In genomic region chr2:190578158-190579057, GRCh38 we compare ENCODE assay signal across 1 cellular context.
TF ChIP-seq lines count a peak whose summit lies in the region.

No MANE protein-coding gene starts in this region.

TF ChIP-seq in HepG2, 621 proteins besides CTCF, POLR2A, EP300 and RAD21 (continued from another document and continues in another):
- TF ChIP-seq, protein P1, sequence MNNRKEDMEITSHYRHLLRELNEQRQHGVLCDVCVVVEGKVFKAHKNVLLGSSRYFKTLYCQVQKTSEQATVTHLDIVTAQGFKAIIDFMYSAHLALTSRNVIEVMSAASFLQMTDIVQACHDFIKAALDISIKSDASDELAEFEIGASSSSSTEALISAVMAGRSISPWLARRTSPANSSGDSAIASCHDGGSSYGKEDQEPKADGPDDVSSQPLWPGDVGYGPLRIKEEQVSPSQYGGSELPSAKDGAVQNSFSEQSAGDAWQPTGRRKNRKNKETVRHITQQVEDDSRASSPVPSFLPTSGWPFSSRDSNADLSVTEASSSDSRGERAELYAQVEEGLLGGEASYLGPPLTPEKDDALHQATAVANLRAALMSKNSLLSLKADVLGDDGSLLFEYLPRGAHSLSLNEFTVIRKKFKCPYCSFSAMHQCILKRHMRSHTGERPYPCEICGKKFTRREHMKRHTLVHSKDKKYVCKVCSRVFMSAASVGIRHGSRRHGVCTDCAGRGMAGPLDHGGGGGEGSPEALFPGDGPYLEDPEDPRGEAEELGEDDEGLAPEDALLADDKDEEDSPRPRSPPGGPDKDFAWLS (CRISPR knock-in tag; IDR thresholded peaks at IDR 0.05; ENCODE audit: borderline replicate concordance): no peak
- TF ChIP-seq TRAFD1 (CRISPR knock-in tag; IDR thresholded peaks at IDR 0.05; ENCODE audit: borderline replicate concordance) (no peak), PREB (CRISPR knock-in tag; IDR thresholded peaks at IDR 0.05) (no peak), SALL1 (CRISPR knock-in tag; IDR thresholded peaks at IDR 0.05) (peak; percentile 59), HOMEZ (CRISPR knock-in tag; IDR thresholded peaks at IDR 0.05; ENCODE audit: low read depth) (peak; percentile 33; the same call in 1 of the 2 replicates), ZNF598 (CRISPR knock-in tag; IDR thresholded peaks at IDR 0.05; ENCODE audit: borderline replicate concordance) (no peak), FOXP4 (CRISPR knock-in tag; IDR thresholded peaks at IDR 0.05) (peak; percentile 62; the same call in 1 of the 2 replicates), ZNF260 (CRISPR knock-in tag; IDR thresholded peaks at IDR 0.05; ENCODE audit: borderline replicate concordance, low read depth) (no peak), ETV5 (CRISPR knock-in tag; IDR thresholded peaks at IDR 0.05; ENCODE audit: borderline replicate concordance) (peak; percentile 55; the same call in 1 of the 2 replicates), CBX2 (IDR thresholded peaks at IDR 0.05; ENCODE audit: low read depth, low read length) (no peak), CBX2 (CRISPR knock-in tag; IDR thresholded peaks at IDR 0.05; ENCODE audit: low read depth) (0 out of 2 replicates have a peak, but pooled peaks have one; percentile 59), TBX2 (CRISPR knock-in tag; IDR thresholded peaks at IDR 0.05; ENCODE audit: borderline replicate concordance) (0 out of 2 replicates have a peak, but pooled peaks have one; percentile 26), ZNF292 (CRISPR knock-in tag; IDR thresholded peaks at IDR 0.05; ENCODE audit: borderline replicate concordance, low read depth) (peak; percentile 33; the same call in 1 of the 2 replicates), NR2F2 (IDR thresholded peaks at IDR 0.05; ENCODE audit: borderline replicate concordance, low read depth) (peak; percentile 51; the same call in 1 of the 2 replicates), ZNF570 (CRISPR knock-in tag; IDR thresholded peaks at IDR 0.05; ENCODE audit: borderline replicate concordance) (no peak), TARDBP (CRISPR knock-in tag; IDR thresholded peaks at IDR 0.05) (peak; percentile 19; the same call in 1 of the 2 replicates), PHF21A (CRISPR knock-in tag; IDR thresholded peaks at IDR 0.05) (peak; percentile 36; the same call in 1 of the 2 replicates), ZHX2 (IDR thresholded peaks at IDR 0.05; ENCODE audit: low read depth) (no peak), ZHX2 (CRISPR knock-in tag; IDR thresholded peaks at IDR 0.05; ENCODE audit: borderline replicate concordance) (no peak), HNF4A (CRISPR knock-in tag; IDR thresholded peaks at IDR 0.05) (peak; percentile 45), CBFB (CRISPR knock-in tag; IDR thresholded peaks at IDR 0.05) (no peak), ZNF136 (CRISPR knock-in tag; IDR thresholded peaks at IDR 0.05; ENCODE audit: low read depth) (0 out of 2 replicates have a peak, but pooled peaks have one; percentile 55), PAWR (CRISPR knock-in tag; IDR thresholded peaks at IDR 0.05; ENCODE audit: borderline replicate concordance) (no peak)
- TF ChIP-seq, protein P2, sequence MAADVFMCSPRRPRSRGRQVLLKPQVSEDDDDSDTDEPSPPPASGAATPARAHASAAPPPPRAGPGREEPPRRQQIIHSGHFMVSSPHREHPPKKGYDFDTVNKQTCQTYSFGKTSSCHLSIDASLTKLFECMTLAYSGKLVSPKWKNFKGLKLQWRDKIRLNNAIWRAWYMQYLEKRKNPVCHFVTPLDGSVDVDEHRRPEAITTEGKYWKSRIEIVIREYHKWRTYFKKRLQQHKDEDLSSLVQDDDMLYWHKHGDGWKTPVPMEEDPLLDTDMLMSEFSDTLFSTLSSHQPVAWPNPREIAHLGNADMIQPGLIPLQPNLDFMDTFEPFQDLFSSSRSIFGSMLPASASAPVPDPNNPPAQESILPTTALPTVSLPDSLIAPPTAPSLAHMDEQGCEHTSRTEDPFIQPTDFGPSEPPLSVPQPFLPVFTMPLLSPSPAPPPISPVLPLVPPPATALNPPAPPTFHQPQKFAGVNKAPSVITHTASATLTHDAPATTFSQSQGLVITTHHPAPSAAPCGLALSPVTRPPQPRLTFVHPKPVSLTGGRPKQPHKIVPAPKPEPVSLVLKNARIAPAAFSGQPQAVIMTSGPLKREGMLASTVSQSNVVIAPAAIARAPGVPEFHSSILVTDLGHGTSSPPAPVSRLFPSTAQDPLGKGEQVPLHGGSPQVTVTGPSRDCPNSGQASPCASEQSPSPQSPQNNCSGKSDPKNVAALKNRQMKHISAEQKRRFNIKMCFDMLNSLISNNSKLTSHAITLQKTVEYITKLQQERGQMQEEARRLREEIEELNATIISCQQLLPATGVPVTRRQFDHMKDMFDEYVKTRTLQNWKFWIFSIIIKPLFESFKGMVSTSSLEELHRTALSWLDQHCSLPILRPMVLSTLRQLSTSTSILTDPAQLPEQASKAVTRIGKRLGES (CRISPR knock-in tag; IDR thresholded peaks at IDR 0.05; ENCODE audit: borderline replicate concordance): no peak
- TF ChIP-seq, protein P3, sequence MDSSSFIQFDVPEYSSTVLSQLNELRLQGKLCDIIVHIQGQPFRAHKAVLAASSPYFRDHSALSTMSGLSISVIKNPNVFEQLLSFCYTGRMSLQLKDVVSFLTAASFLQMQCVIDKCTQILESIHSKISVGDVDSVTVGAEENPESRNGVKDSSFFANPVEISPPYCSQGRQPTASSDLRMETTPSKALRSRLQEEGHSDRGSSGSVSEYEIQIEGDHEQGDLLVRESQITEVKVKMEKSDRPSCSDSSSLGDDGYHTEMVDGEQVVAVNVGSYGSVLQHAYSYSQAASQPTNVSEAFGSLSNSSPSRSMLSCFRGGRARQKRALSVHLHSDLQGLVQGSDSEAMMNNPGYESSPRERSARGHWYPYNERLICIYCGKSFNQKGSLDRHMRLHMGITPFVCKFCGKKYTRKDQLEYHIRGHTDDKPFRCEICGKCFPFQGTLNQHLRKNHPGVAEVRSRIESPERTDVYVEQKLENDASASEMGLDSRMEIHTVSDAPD (CRISPR knock-in tag; IDR thresholded peaks at IDR 0.05): 0 out of 2 replicates have a peak, but pooled peaks have one; percentile 21
- TF ChIP-seq, protein P4, sequence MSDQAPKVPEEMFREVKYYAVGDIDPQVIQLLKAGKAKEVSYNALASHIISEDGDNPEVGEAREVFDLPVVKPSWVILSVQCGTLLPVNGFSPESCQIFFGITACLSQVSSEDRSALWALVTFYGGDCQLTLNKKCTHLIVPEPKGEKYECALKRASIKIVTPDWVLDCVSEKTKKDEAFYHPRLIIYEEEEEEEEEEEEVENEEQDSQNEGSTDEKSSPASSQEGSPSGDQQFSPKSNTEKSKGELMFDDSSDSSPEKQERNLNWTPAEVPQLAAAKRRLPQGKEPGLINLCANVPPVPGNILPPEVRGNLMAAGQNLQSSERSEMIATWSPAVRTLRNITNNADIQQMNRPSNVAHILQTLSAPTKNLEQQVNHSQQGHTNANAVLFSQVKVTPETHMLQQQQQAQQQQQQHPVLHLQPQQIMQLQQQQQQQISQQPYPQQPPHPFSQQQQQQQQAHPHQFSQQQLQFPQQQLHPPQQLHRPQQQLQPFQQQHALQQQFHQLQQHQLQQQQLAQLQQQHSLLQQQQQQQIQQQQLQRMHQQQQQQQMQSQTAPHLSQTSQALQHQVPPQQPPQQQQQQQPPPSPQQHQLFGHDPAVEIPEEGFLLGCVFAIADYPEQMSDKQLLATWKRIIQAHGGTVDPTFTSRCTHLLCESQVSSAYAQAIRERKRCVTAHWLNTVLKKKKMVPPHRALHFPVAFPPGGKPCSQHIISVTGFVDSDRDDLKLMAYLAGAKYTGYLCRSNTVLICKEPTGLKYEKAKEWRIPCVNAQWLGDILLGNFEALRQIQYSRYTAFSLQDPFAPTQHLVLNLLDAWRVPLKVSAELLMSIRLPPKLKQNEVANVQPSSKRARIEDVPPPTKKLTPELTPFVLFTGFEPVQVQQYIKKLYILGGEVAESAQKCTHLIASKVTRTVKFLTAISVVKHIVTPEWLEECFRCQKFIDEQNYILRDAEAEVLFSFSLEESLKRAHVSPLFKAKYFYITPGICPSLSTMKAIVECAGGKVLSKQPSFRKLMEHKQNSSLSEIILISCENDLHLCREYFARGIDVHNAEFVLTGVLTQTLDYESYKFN (CRISPR knock-in tag; conservative IDR thresholded peaks at IDR 0.05): peak; percentile 41
- TF ChIP-seq, protein P5, sequence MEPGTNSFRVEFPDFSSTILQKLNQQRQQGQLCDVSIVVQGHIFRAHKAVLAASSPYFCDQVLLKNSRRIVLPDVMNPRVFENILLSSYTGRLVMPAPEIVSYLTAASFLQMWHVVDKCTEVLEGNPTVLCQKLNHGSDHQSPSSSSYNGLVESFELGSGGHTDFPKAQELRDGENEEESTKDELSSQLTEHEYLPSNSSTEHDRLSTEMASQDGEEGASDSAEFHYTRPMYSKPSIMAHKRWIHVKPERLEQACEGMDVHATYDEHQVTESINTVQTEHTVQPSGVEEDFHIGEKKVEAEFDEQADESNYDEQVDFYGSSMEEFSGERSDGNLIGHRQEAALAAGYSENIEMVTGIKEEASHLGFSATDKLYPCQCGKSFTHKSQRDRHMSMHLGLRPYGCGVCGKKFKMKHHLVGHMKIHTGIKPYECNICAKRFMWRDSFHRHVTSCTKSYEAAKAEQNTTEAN (CRISPR knock-in tag; conservative IDR thresholded peaks at IDR 0.05): 0 out of 2 replicates have a peak, but pooled peaks have one; percentile 38
